28 cellular contexts compared by ENCODE assay signal in the genomic region with DNA sequence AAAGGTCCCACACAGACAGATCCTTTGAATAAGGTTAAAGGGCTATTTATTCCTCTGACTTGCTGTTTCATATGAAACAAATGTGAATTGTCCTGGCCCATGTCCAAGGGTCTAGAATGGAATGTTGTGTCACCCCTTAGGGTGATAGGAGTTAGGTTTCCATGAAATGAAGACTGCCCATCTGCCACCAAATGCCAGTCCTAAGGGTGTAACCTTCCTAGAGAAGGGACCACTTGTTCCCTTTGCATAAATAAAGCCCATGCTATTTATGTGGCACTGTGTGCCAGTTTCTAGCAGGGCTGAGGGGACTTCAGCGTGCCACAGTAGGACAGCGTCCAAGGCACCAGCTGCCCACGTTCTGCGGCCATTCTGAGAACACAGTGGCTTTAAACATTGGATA.
DNase-seq lines count a peak whose midpoint lies in the region; ATAC-seq and TF ChIP-seq lines count a peak whose summit lies in the region.
"Had no signal": no experiment of that assay in that cellular context is flagged by ENCODE, and none has a peak within 500 bp of the region (broad histone marks: within the 10 kb centered on the region; RNA-seq: fewer than 3 reads in every experiment).

No MANE protein-coding gene starts in this region.

- H3K27me3 Mint-ChIP-seq in activated CD4-positive, alpha-beta T cell treated with anti-CD3 and anti-CD28 coated beads, Interleukin-2, amount 10 ng/mL, durations not matched to agents 24 days and 14 days = peaks cover 19% of the 10 kb centered on the region

- BruUV-seq in PC-3 (replicated peaks; lab: Mats Ljungman, UMichigan) = no TSS peak

- POLR2A ChIA-PET in PC-3 (lab: Charles Lee; ENCODE audit: unreplicated experiment) = no interaction called here

- peak; percentile 25 for DNase-seq in PC-3
- DNase-seq in choroid plexus epithelial cell (ENCODE audit: low read depth) = peak; percentile 22
- peak; percentile 40 for DNase-seq in islet precursor cell
- DNase-seq in stomach = no peak
- DNase-seq in activated CD4-positive, alpha-beta T cell treated with anti-CD3 and anti-CD28 coated beads, Interleukin-2, amount 10 ng/mL, durations not matched to agents 24 days and 14 days = no peak
- no peak for DNase-seq in NK-92 treated with Interleukin-12 subunit alpha and Interleukin-12 subunit beta, amount 100 ng/mL, for 24 hours (lab: John Stamatoyannopoulos, UW)
- DNase-seq: activated CD8-positive, alpha-beta memory T cell treated with anti-CD3 and anti-CD28 coated beads for 24 hours; activated effector memory CD4-positive, alpha-beta T cell treated with Interleukin-2 at 50 U/mL for 16 hours; aorta; DMS79 treated with DMSO at 0.1 percent for 48 hours; heart left ventricle; mesendoderm; naive B cell; NCI-H1092; NCI-H1694 treated with DMSO at 0.1 percent for 48 hours; NCI-H69; RPMI8226; SK-N-SH; stimulated activated CD4-positive, alpha-beta T cell treated with anti-CD3 and anti-CD28 coated beads, Interleukin-2, amount 100 ng/mL, for 24 hours; uterus had no signal

- no peak for TF ChIP-seq EP300 in stomach (IDR thresholded peaks at IDR 0.05)

- no peaks in the 10 kb centered on the region for H3K4me1 ChIP-seq in PC-3 (ENCODE audit: insufficient read depth, low read length)
- no peaks in the 10 kb centered on the region for H3K4me1 ChIP-seq in stomach
- H3K4me1 ChIP-seq: uterus had no signal

- no peaks in the 10 kb centered on the region for H3K36me3 Mint-ChIP-seq in activated CD4-positive, alpha-beta T cell treated with anti-CD3 and anti-CD28 coated beads, Interleukin-2, amount 10 ng/mL, durations not matched to agents 24 days and 14 days (ENCODE audit: low read depth)
- H3K36me3 Mint-ChIP-seq: activated naive CD8-positive, alpha-beta T cell; IgD-negative memory B cell; naive B cell had no signal

- H3K4me1 Mint-ChIP-seq in activated CD4-positive, alpha-beta T cell treated with anti-CD3 and anti-CD28 coated beads, Interleukin-2, amount 10 ng/mL, durations not matched to agents 24 days and 14 days = no peaks in the 10 kb centered on the region
- H3K4me1 Mint-ChIP-seq: IgD-negative memory B cell, naive B cell had no signal

- H3K36me3 ChIP-seq in PC-3 (ENCODE audit: low read depth, low read length) (no peaks in the 10 kb centered on the region), stomach (no peaks in the 10 kb centered on the region)
- H3K36me3 ChIP-seq: BLaER1 treated with 17β-estradiol and CSF1 and Interleukin-3, amounts not matched to agents 10 nM and 100 nM; heart left ventricle; uterus had no signal

- H3K4me2 ChIP-seq in PC-3 (ENCODE audit: low read length) = no peak overlapping the region
- H3K4me2 ChIP-seq: BLaER1 treated with 17β-estradiol and CSF1 and Interleukin-3, amounts not matched to agents 10 nM and 100 nM; SK-N-SH; smooth muscle cell had no signal

- ATAC-seq in PC-3 (no peak), GM19467 (IDR thresholded peaks at IDR 0.05; ENCODE audit: unreplicated experiment) (no peak), GM18870 (IDR thresholded peaks at IDR 0.05; ENCODE audit: unreplicated experiment) (no peak)
- ATAC-seq: HCT116 had no signal

- no peak overlapping the region for H3K4me3 ChIP-seq in PC-3 (ENCODE audit: low read length)
- H3K4me3 ChIP-seq in choroid plexus epithelial cell (ENCODE audit: low read depth, low read length) = no peak overlapping the region
- no peak overlapping the region for H3K4me3 ChIP-seq in stomach
- H3K4me3 ChIP-seq: BLaER1 treated with 17β-estradiol and CSF1 and Interleukin-3, amounts not matched to agents 10 nM and 100 nM; heart left ventricle; smooth muscle cell; uterus had no signal

- 79 to 92% (median 86%) methylated on average over 4 of the region's 4 CpGs for WGBS in stomach, 5 donors

- H4K20me1 ChIP-seq in PC-3 (ENCODE audit: low read length) = no peaks in the 10 kb centered on the region
- H4K20me1 ChIP-seq: BLaER1 treated with 17β-estradiol and CSF1 and Interleukin-3, amounts not matched to agents 10 nM and 100 nM had no signal

- H3K9me3 Mint-ChIP-seq in activated CD4-positive, alpha-beta T cell treated with anti-CD3 and anti-CD28 coated beads, Interleukin-2, amount 10 ng/mL, durations not matched to agents 24 days and 14 days = no peaks in the 10 kb centered on the region
- H3K9me3 Mint-ChIP-seq: T-helper 1 cell treated with Interleukin-12 subunit alpha and Interleukin-12 subunit beta and Interleukin-4 antibody, amounts not matched to agents 30 μg/mL and 1 μg/mL, for 36 hours had no signal

- H3K9me2 ChIP-seq in PC-3 (replicated peaks; ENCODE audit: low read length) = no peaks in the 10 kb centered on the region
- H3K9me2 ChIP-seq: SK-N-SH had no signal

- H3K27me3 ChIP-seq in PC-3 (ENCODE audit: low read length) (peaks cover 10% of the 10 kb centered on the region; the same call in 1 of the 2 replicates), stomach (no peaks in the 10 kb centered on the region)
- H3K27me3 ChIP-seq: BLaER1 treated with 17β-estradiol and CSF1 and Interleukin-3, amounts not matched to agents 10 nM and 100 nM; heart left ventricle; uterus had no signal

- TF ChIP-seq POLR2A in stomach (IDR thresholded peaks at IDR 0.05) = no peak

- H3K9me3 ChIP-seq in PC-3 (ENCODE audit: low read length) (no peaks in the 10 kb centered on the region), stomach (no peaks in the 10 kb centered on the region)
- H3K9me3 ChIP-seq: SK-N-SH, uterus had no signal

- no peak overlapping the region for H3K4me3 Mint-ChIP-seq in activated CD4-positive, alpha-beta T cell treated with anti-CD3 and anti-CD28 coated beads, Interleukin-2, amount 10 ng/mL, durations not matched to agents 24 days and 14 days
- H3K4me3 Mint-ChIP-seq: activated naive CD8-positive, alpha-beta T cell; IgD-negative memory B cell; naive B cell; T-helper 1 cell treated with Interleukin-12 subunit alpha and Interleukin-12 subunit beta and Interleukin-4 antibody, amounts not matched to agents 30 μg/mL and 1 μg/mL, for 36 hours had no signal

- no peak overlapping the region for H2AFZ ChIP-seq in PC-3 (ENCODE audit: low read length)

- H3K27ac ChIP-seq in PC-3 (ENCODE audit: low read length) = no peak overlapping the region
- H3K27ac ChIP-seq in stomach = peak overlapping the region in 4 of 5 donors; percentile 1 to 26 (median 10)
- H3K27ac ChIP-seq: BLaER1 treated with 17β-estradiol and CSF1 and Interleukin-3, amounts not matched to agents 10 nM and 100 nM; uterus had no signal

- no peaks in the 10 kb centered on the region for H3F3A ChIP-seq in PC-3 (ENCODE audit: low read length, unreplicated experiment)

- TF ChIP-seq CTCF in PC-3 (conservative IDR thresholded peaks at IDR 0.05; ENCODE audit: low read depth, low read length) (no peak), choroid plexus epithelial cell (conservative IDR thresholded peaks at IDR 0.05; ENCODE audit: low read depth, low read length) (no peak), stomach (IDR thresholded peaks at IDR 0.05) (no peak)

- H3K79me2 ChIP-seq in PC-3 (ENCODE audit: low read length) = no peaks in the 10 kb centered on the region

- intact Hi-C loops in PC-3 (cut with micrococcal nuclease) = no loop called here
- intact Hi-C loops in stomach (cut with DNase I; ENCODE audit: low total_unique reads) = no loop called here
- intact Hi-C loops in activated CD4-positive, alpha-beta T cell treated with anti-CD3 and anti-CD28 coated beads, Interleukin-2, amount 10 ng/mL, durations not matched to agents 24 days and 14 days (cut with micrococcal nuclease) = no loop called here

- no peak overlapping the region for H3K9ac ChIP-seq in PC-3 (ENCODE audit: low read length)
- H3K9ac ChIP-seq: BLaER1 treated with 17β-estradiol and CSF1 and Interleukin-3, amounts not matched to agents 10 nM and 100 nM; SK-N-SH had no signal

- CTCF ChIA-PET in PC-3 (lab: Charles Lee) = no interaction called here

- H3K27ac Mint-ChIP-seq in activated CD4-positive, alpha-beta T cell treated with anti-CD3 and anti-CD28 coated beads, Interleukin-2, amount 10 ng/mL, durations not matched to agents 24 days and 14 days = no peak overlapping the region
- H3K27ac Mint-ChIP-seq: activated naive CD8-positive, alpha-beta T cell; IgD-negative memory B cell; T-helper 1 cell treated with Interleukin-12 subunit alpha and Interleukin-12 subunit beta and Interleukin-4 antibody, amounts not matched to agents 30 μg/mL and 1 μg/mL, for 36 hours had no signal

Comparison
In these comparisons a context has a peak if more than half of its experiments do, and no peak if none do; other contexts are left out.
1. DNase-seq: peak in PC-3 (single experiment), choroid plexus epithelial cell (single experiment) and islet precursor cell (single experiment); none in stomach (single experiment), activated CD4-positive, alpha-beta T cell treated with anti-CD3 and anti-CD28 coated beads, Interleukin-2, amount 10 ng/mL, durations not matched to agents 24 days and 14 days (single experiment) and NK-92 treated with Interleukin-12 subunit alpha and Interleukin-12 subunit beta, amount 100 ng/mL, for 24 hours (single experiment).